ENCODE assay signal across 10 cellular contexts in the genomic region with DNA sequence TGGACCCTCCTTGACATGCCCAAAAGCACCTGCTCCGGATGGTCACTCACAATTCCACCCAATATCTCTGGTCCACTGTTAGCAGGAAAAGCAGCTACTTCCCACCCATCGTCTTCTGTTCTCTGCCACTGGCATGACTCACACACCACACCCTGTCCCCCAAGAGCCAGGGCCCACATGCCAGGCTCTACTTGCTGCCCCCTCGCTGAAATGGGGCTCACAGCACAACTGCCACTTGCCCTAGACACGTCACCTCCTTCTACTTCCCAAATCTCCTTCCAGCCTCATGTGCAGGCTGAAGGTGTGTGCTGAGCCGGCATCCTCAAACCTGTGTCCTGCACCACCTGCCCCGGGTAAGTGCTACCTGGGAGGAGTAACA.
DNase-seq lines count a peak whose midpoint lies in the region; ATAC-seq and TF ChIP-seq lines count a peak whose summit lies in the region.
"Had no signal": no experiment of that assay in that cellular context is flagged by ENCODE, and none has a peak within 500 bp of the region (broad histone marks: within the 10 kb centered on the region; RNA-seq: fewer than 3 reads in every experiment).

No MANE protein-coding gene starts in this region.

- H3K9me3 ChIP-seq in esophagus squamous epithelium (no peaks in the 10 kb centered on the region), upper lobe of left lung (no peaks in the 10 kb centered on the region)

- H3K27ac ChIP-seq in esophagus squamous epithelium, result peak overlapping the region in 3 of 4 donors; percentile 30 to 57 (median 34)
- peak overlapping the region; percentile 11 to 55 (median 27) for H3K27ac ChIP-seq in upper lobe of left lung

- no peaks in the 10 kb centered on the region for H3K27me3 ChIP-seq in esophagus squamous epithelium
- H3K27me3 ChIP-seq in upper lobe of left lung, result no peaks in the 10 kb centered on the region

- no peaks in the 10 kb centered on the region for H3K36me3 Mint-ChIP-seq in T-cell

- peak; percentile 13 for ATAC-seq in Right ventricle myocardium inferior
- ATAC-seq in HG03432 (IDR thresholded peaks at IDR 0.05; ENCODE audit: unreplicated experiment), result peak; percentile 21
- ATAC-seq in upper lobe of left lung (ENCODE audit: low FRiP score in 2 of 2), result peak in 1 of 2 donors; percentile 30
- ATAC-seq in T-cell (replicated peaks in 1 of 4), result no peak

- no peak overlapping the region for H3K27ac Mint-ChIP-seq in T-cell

- intact Hi-C loops in Right ventricle myocardium inferior (cut with DNase I), result loop anchor here (2.0 to 5.0 kb wide), 2 partner anchors 14 to 65 kb away; partner anchors contain the start of gene TBC1D4
- intact Hi-C loops in cardiac septum (cut with DNase I), result loop anchor here (5.0 kb wide), 1 partner anchor 60 kb away; no protein-coding TSS in a partner anchor
- intact Hi-C loops in esophagus squamous epithelium (cut with DNase I), result no loop called here

- TF ChIP-seq POLR2A in esophagus squamous epithelium (IDR thresholded peaks at IDR 0.05) (no peak), upper lobe of left lung (IDR thresholded peaks at IDR 0.05) (no peak)

- peaks cover 12 to 53% (median 41%) of the 10 kb centered on the region in 3 donors for H3K4me1 ChIP-seq in esophagus squamous epithelium
- H3K4me1 ChIP-seq in upper lobe of left lung, result peaks cover 22 to 66% (median 45%) of the 10 kb centered on the region in 4 donors

- TF ChIP-seq EP300 in upper lobe of left lung (IDR thresholded peaks at IDR 0.05), result no peak

- no peak for DNase-seq in Right ventricle myocardium inferior (ENCODE audit: missing footprints)
- DNase-seq in cardiac septum (ENCODE audit: low spot score), result no peak
- DNase-seq in esophagus squamous epithelium (lab: John Stamatoyannopoulos, UW), result no peak
- DNase-seq in upper lobe of left lung, result peak in 1 of 2 donors; percentile 75
- DNase-seq in T-cell, result no peak
- DNase-seq in activated CD8-positive, alpha-beta memory T cell treated with anti-CD3 and anti-CD28 coated beads for 24 hours, result no peak
- DNase-seq in activated CD4-positive, CD25-positive, alpha-beta regulatory T cell treated with anti-CD3 and anti-CD28 coated beads, Interleukin-2, amount 50 U/mL, for 72 hours, result no peak
- DNase-seq: activated CD4-positive, alpha-beta T cell treated with anti-CD3 and anti-CD28 coated beads for 48 hours; stimulated activated CD4-positive, alpha-beta T cell treated with anti-CD3 and anti-CD28 coated beads, Interleukin-4, amount 100 ng/mL, for 1 hour had no signal

- H3K9me3 Mint-ChIP-seq in T-cell, result no peaks in the 10 kb centered on the region

- H3K4me3 Mint-ChIP-seq in T-cell, result no peak overlapping the region

- WGBS in esophagus squamous epithelium, 2 donors, result 44 to 58% methylated on average over 4 to 5 of the region's 6 CpGs
- 74 to 78% methylated on average over 6 of the region's 6 CpGs for WGBS in upper lobe of left lung, 2 donors

- H3K4me3 ChIP-seq in esophagus squamous epithelium (no peak overlapping the region), upper lobe of left lung (no peak overlapping the region)

- H3K4me1 Mint-ChIP-seq in T-cell, result no peaks in the 10 kb centered on the region

- H3K36me3 ChIP-seq in esophagus squamous epithelium (no peaks in the 10 kb centered on the region), upper lobe of left lung (no peaks in the 10 kb centered on the region)

- TF ChIP-seq CTCF in esophagus squamous epithelium (IDR thresholded peaks at IDR 0.05) (no peak), upper lobe of left lung (IDR thresholded peaks at IDR 0.05) (no peak)

- peaks cover 3 to 11% of the 10 kb centered on the region in 2 donors for H3K27me3 Mint-ChIP-seq in T-cell

- CTCF ChIA-PET in T-cell (lab: Charles Lee), result no interaction called here

- POLR2A ChIA-PET in T-cell (lab: Charles Lee), result no interaction called here

Comparison
In these comparisons a context has a peak if more than half of its experiments do, and no peak if none do; other contexts are left out.
1. ATAC-seq: peak in Right ventricle myocardium inferior (single experiment) and HG03432 (single experiment); none in T-cell (0 of 4).